31 cellular contexts compared by ENCODE assay signal in genomic region chr12:87856-88255, GRCh38. TPM values are rescaled to one million over a fixed set of nuclear protein-coding genes. Genes with fewer than 3 reads are reported as not detected.
"Had no signal": no experiment of that assay in that cellular context is flagged by ENCODE, and none has a peak within 500 bp of the region (broad histone marks: within the 10 kb centered on the region; RNA-seq: fewer than 3 reads in every experiment).

No MANE protein-coding gene starts in this region.

- H3K4me1 ChIP-seq: ascending aorta, esophagus muscularis mucosa, foreskin keratinocyte, gastrocnemius medialis, heart left ventricle had no signal

- ATAC-seq: activated CD4-positive, alpha-beta T cell treated with anti-CD3 and anti-CD28 coated beads for 36 hours; activated CD8-positive, alpha-beta memory T cell treated with anti-CD3 and anti-CD28 coated beads, Interleukin-2, amount 10 ng/mL, durations not matched to agents 7 days and 5 days; activated CD8-positive, alpha-beta T cell treated with anti-CD3 and anti-CD28 coated beads, Interleukin-2, amount 10 ng/mL, durations not matched to agents 7 days and 5 days; activated naive CD4-positive, alpha-beta T cell treated with anti-CD3 and anti-CD28 coated beads, Interleukin-2, amount 50 U/mL, for 72 hours; foreskin keratinocyte; gastrocnemius medialis; heart left ventricle; T-helper 17 cell had no signal

- H3K36me3 Mint-ChIP-seq: activated CD4-positive, alpha-beta memory T cell treated with anti-CD3 and anti-CD28 coated beads for 36 hours; activated CD8-positive, alpha-beta memory T cell treated with anti-CD3 and anti-CD28 coated beads, Interleukin-2, amount 10 ng/mL, durations not matched to agents 7 days and 5 days; activated naive CD4-positive, alpha-beta T cell treated with anti-CD3 and anti-CD28 coated beads, Interleukin-2, amount 10 ng/mL, durations not matched to agents 7 days and 5 days; activated naive CD8-positive, alpha-beta T cell treated with anti-CD3 and anti-CD28 coated beads, Interleukin-2, amount 10 ng/mL, durations not matched to agents 7 days and 5 days had no signal

- H3K27ac ChIP-seq: ascending aorta, brain microvascular endothelial cell, coronary artery, esophagus muscularis mucosa, foreskin keratinocyte, gastrocnemius medialis, heart left ventricle had no signal

- H3K4me3 ChIP-seq: ascending aorta, coronary artery, dorsolateral prefrontal cortex, esophagus muscularis mucosa, gastrocnemius medialis, heart left ventricle had no signal

- H3K4me1 Mint-ChIP-seq: activated CD4-positive, alpha-beta T cell treated with anti-CD3 and anti-CD28 coated beads for 36 hours; activated CD4-positive, alpha-beta T cell treated with anti-CD3 and anti-CD28 coated beads, Interleukin-2, amount 10 ng/mL, durations not matched to agents 24 days and 14 days; activated CD8-positive, alpha-beta memory T cell treated with anti-CD3 and anti-CD28 coated beads, Interleukin-2, amount 10 ng/mL, durations not matched to agents 7 days and 5 days; activated naive CD4-positive, alpha-beta T cell treated with anti-CD3 and anti-CD28 coated beads, Interleukin-2, amount 10 ng/mL, durations not matched to agents 7 days and 5 days; activated naive CD8-positive, alpha-beta T cell treated with anti-CD3 and anti-CD28 coated beads, Interleukin-2, amount 10 ng/mL, durations not matched to agents 7 days and 5 days; T-helper 17 cell had no signal

- H3K9me3 Mint-ChIP-seq: activated CD4-positive, alpha-beta T cell treated with anti-CD3 and anti-CD28 coated beads, Interleukin-2, amount 10 ng/mL, durations not matched to agents 24 days and 14 days; activated naive CD8-positive, alpha-beta T cell treated with anti-CD3 and anti-CD28 coated beads, Interleukin-2, amount 10 ng/mL, durations not matched to agents 7 days and 5 days had no signal

- H3K36me3 ChIP-seq: ascending aorta, brain microvascular endothelial cell, esophagus muscularis mucosa, gastrocnemius medialis, heart left ventricle had no signal

- H3K27me3 ChIP-seq: ascending aorta, dorsolateral prefrontal cortex, gastrocnemius medialis had no signal

- DNase-seq: activated CD4-positive, alpha-beta memory T cell treated with anti-CD3 and anti-CD28 coated beads for 36 hours; activated CD4-positive, alpha-beta T cell treated with anti-CD3 and anti-CD28 coated beads for 36 hours; activated CD4-positive, alpha-beta T cell treated with anti-CD3 and anti-CD28 coated beads, Interleukin-2, amount 10 ng/mL, durations not matched to agents 24 days and 14 days; activated CD4-positive, CD25-positive, alpha-beta regulatory T cell; activated CD4-positive, CD25-positive, alpha-beta regulatory T cell treated with anti-CD3 and anti-CD28 coated beads, Interleukin-2, amount 50 U/mL, for 72 hours; activated CD8-positive, alpha-beta memory T cell treated with anti-CD3 and anti-CD28 coated beads, Interleukin-2, amount 10 ng/mL, durations not matched to agents 7 days and 5 days; activated CD8-positive, alpha-beta memory T cell treated with anti-CD3 and anti-CD28 coated beads, Interleukin-2, amount 50 U/mL, for 4 hours; activated CD8-positive, alpha-beta T cell treated with anti-CD3 and anti-CD28 coated beads, Interleukin-2, amount 10 ng/mL, durations not matched to agents 7 days and 5 days; activated effector memory CD4-positive, alpha-beta T cell treated with anti-CD3 and anti-CD28 coated beads, Interleukin-2, amount 50 U/mL, for 16 hours; activated naive CD4-positive, alpha-beta T cell treated with anti-CD3 and anti-CD28 coated beads, Interleukin-2, amount 10 ng/mL, durations not matched to agents 7 days and 5 days; activated naive CD8-positive, alpha-beta T cell treated with anti-CD3 and anti-CD28 coated beads, Interleukin-2, amount 10 ng/mL, durations not matched to agents 7 days and 5 days; activated T-cell treated with anti-CD3 and anti-CD28 coated beads, Interleukin-2, amount 50 U/mL, for 1 hour; activated T-cell treated with anti-CD3 and anti-CD28 coated beads, Interleukin-2, amount 50 U/mL, for 48 hours; brain microvascular endothelial cell; caudate nucleus; dorsolateral prefrontal cortex; effector memory CD4-positive, alpha-beta T cell; erythroblast; foreskin keratinocyte; gastrocnemius medialis; glutamatergic neuron; heart left ventricle; T-helper 1 cell; T-helper 17 cell had no signal

- H3K4me3 Mint-ChIP-seq: activated CD4-positive, alpha-beta memory T cell treated with anti-CD3 and anti-CD28 coated beads for 36 hours; activated CD4-positive, alpha-beta T cell treated with anti-CD3 and anti-CD28 coated beads for 36 hours; activated CD4-positive, alpha-beta T cell treated with anti-CD3 and anti-CD28 coated beads, Interleukin-2, amount 10 ng/mL, durations not matched to agents 24 days and 14 days; activated CD8-positive, alpha-beta memory T cell treated with anti-CD3 and anti-CD28 coated beads, Interleukin-2, amount 10 ng/mL, durations not matched to agents 7 days and 5 days; activated CD8-positive, alpha-beta T cell treated with anti-CD3 and anti-CD28 coated beads, Interleukin-2, amount 10 ng/mL, durations not matched to agents 7 days and 5 days; activated naive CD4-positive, alpha-beta T cell treated with anti-CD3 and anti-CD28 coated beads, Interleukin-2, amount 10 ng/mL, durations not matched to agents 7 days and 5 days; activated naive CD8-positive, alpha-beta T cell treated with anti-CD3 and anti-CD28 coated beads, Interleukin-2, amount 10 ng/mL, durations not matched to agents 7 days and 5 days; activated T-helper 1 cell treated with anti-CD3 and anti-CD28 coated beads, Interleukin-12 subunit alpha, Interleukin-12 subunit beta, Interleukin-2, Interleukin-4 antibody, amounts not matched to agents 30 ng/mL and 10 ng/mL and 1 ng/mL, durations not matched to agents 14 hours and 24 hours and 36 hours; dendritic cell treated with granulocyte-macrophage colony-stimulating factor and Interleukin-4, amounts not matched to agents 40 ng/mL and 50 ng/mL, for 4 days; T-helper 17 cell had no signal

- H3K27ac Mint-ChIP-seq: activated CD4-positive, alpha-beta memory T cell treated with anti-CD3 and anti-CD28 coated beads for 36 hours; activated CD4-positive, alpha-beta T cell treated with anti-CD3 and anti-CD28 coated beads for 36 hours; activated CD4-positive, alpha-beta T cell treated with anti-CD3 and anti-CD28 coated beads, Interleukin-2, amount 10 ng/mL, durations not matched to agents 24 days and 14 days; activated CD8-positive, alpha-beta memory T cell treated with anti-CD3 and anti-CD28 coated beads, Interleukin-2, amount 10 ng/mL, durations not matched to agents 7 days and 5 days; activated CD8-positive, alpha-beta T cell treated with anti-CD3 and anti-CD28 coated beads, Interleukin-2, amount 10 ng/mL, durations not matched to agents 7 days and 5 days; activated naive CD4-positive, alpha-beta T cell treated with anti-CD3 and anti-CD28 coated beads, Interleukin-2, amount 10 ng/mL, durations not matched to agents 7 days and 5 days; activated naive CD4-positive, alpha-beta T cell treated with anti-CD3 and anti-CD28 coated beads, Interleukin-2, amount 50 U/mL, for 72 hours; activated naive CD8-positive, alpha-beta T cell treated with anti-CD3 and anti-CD28 coated beads, Interleukin-2, amount 10 ng/mL, durations not matched to agents 7 days and 5 days; activated T-helper 1 cell treated with anti-CD3 and anti-CD28 coated beads, Interleukin-12 subunit alpha, Interleukin-12 subunit beta, Interleukin-2, Interleukin-4 antibody, amounts not matched to agents 30 ng/mL and 10 ng/mL and 1 ng/mL, durations not matched to agents 14 hours and 24 hours and 36 hours; activated T-helper 2 cell treated with anti-CD3 and anti-CD28 coated beads, Interferon-gamma antibody, Interleukin-2, Interleukin-4, amounts not matched to agents 10 μg/mL and 5 μg/mL and 100 μg/mL, durations not matched to agents 14 hours and 24 hours and 36 hours; dendritic cell treated with granulocyte-macrophage colony-stimulating factor and Interleukin-4, amounts not matched to agents 40 ng/mL and 50 ng/mL, for 4 days; T-helper 17 cell had no signal

RNA-seq across cellular contexts. Expression of gene IQSEC3, which starts 21.3 kb away (rescaled TPM):
- total RNA-seq: activated CD4-positive, alpha-beta T cell treated with anti-CD3 and anti-CD28 coated beads for 36 hours; foreskin keratinocyte had no signal
- polyA plus RNA-seq: foreskin keratinocyte had no signal
